10 cellular contexts compared by ENCODE assay signal in the genomic region with DNA sequence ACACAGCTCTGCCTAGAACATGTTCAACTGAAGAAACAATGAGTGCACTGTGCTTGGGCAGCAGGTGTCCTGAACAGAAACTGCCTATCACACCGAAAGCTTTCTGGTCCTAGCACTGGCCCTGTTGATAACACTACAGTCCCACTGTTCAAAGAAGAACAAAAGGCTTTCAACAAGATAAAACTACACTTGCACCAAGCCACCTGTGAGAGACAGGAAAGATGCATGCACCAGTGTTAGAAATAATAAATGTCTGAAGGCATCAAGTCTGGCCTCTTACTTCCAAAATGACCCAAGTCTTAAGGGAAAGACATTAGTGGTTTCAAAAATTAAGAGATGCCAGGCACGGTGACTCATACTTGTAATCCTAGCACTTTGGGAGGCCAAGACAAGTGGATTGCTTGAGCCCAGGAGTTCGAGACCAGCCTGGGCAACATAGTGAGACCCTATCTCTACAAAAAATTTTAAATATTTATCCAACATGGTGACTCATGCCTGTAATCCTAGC.
DNase-seq lines count a peak whose midpoint lies in the region; ATAC-seq, FAIRE-seq and TF ChIP-seq lines count a peak whose summit lies in the region.
"Had no signal": no experiment of that assay in that cellular context is flagged by ENCODE, and none has a peak within 500 bp of the region (broad histone marks: within the 10 kb centered on the region; RNA-seq: fewer than 3 reads in every experiment).

No MANE protein-coding gene starts in this region.

- no peak overlapping the region for H3K4me3 ChIP-seq in gastroesophageal sphincter
- H3K4me3 ChIP-seq in skeletal muscle tissue (ENCODE audit: low read length in 3 of 3) = no peak overlapping the region

- H3K4me1 Mint-ChIP-seq in activated CD4-positive, alpha-beta memory T cell treated with anti-CD3 and anti-CD28 coated beads, Interleukin-2, amount 10 ng/mL, durations not matched to agents 7 days and 5 days = no peaks in the 10 kb centered on the region

- WGBS in gastroesophageal sphincter (ENCODE audit: low coverage in 1 of 2), 2 donors = 54 to 61% methylated on average over 2 to 3 of the region's 3 CpGs

- in situ Hi-C loops in GM13976 (cut with MboI; ENCODE audit: low sequenced_read_pairs, unreplicated experiment) = no loop called here

- H3K36me3 ChIP-seq in gastroesophageal sphincter = no peaks in the 10 kb centered on the region
- H3K36me3 ChIP-seq in skeletal muscle tissue (ENCODE audit: control insufficient read depth in 3 of 3, insufficient read depth in 3 of 3, low read length in 3 of 3) = peaks cover 0 to 1% (median 0%) of the 10 kb centered on the region in 3 donors
- H3K36me3 ChIP-seq: SJSA1 had no signal

- H3K4me1 ChIP-seq in gastroesophageal sphincter = peaks cover 35 to 88% (median 39%) of the 10 kb centered on the region in 3 donors
- H3K4me1 ChIP-seq in skeletal muscle tissue (ENCODE audit: control insufficient read depth in 3 of 3, insufficient read depth in 3 of 3, low read length in 3 of 3) = peaks cover 29 to 45% (median 34%) of the 10 kb centered on the region in 3 donors

- no peak for FAIRE-seq in RCC 7860 (lab: Jason Lieb, UNC)
- FAIRE-seq: G401.6 had no signal

- H3K9me3 Mint-ChIP-seq in activated CD4-positive, alpha-beta memory T cell treated with anti-CD3 and anti-CD28 coated beads, Interleukin-2, amount 10 ng/mL, durations not matched to agents 7 days and 5 days = no peaks in the 10 kb centered on the region

- H3K36me3 Mint-ChIP-seq in activated CD4-positive, alpha-beta memory T cell treated with anti-CD3 and anti-CD28 coated beads, Interleukin-2, amount 10 ng/mL, durations not matched to agents 7 days and 5 days (ENCODE audit: low read depth) = no peaks in the 10 kb centered on the region

- H3K27me3 Mint-ChIP-seq in activated CD4-positive, alpha-beta memory T cell treated with anti-CD3 and anti-CD28 coated beads, Interleukin-2, amount 10 ng/mL, durations not matched to agents 7 days and 5 days = no peaks in the 10 kb centered on the region

- DNase-seq in H4 (ENCODE audit: low spot score) = peak; percentile 53
- peak; percentile 28 for DNase-seq in RCC 7860 (ENCODE audit: low spot score)
- no peak for DNase-seq in activated CD4-positive, alpha-beta memory T cell treated with anti-CD3 and anti-CD28 coated beads, Interleukin-2, amount 10 ng/mL, durations not matched to agents 7 days and 5 days
- DNase-seq in GM13976 (ENCODE audit: low spot score) = no peak
- DNase-seq in activated effector memory CD4-positive, alpha-beta T cell treated with anti-CD3 and anti-CD28 coated beads, Interleukin-2, amount 50 U/mL, for 16 hours = no peak

- H3K27ac Mint-ChIP-seq in activated CD4-positive, alpha-beta memory T cell treated with anti-CD3 and anti-CD28 coated beads, Interleukin-2, amount 10 ng/mL, durations not matched to agents 7 days and 5 days = no peak overlapping the region

- TF ChIP-seq CTCF in gastroesophageal sphincter (IDR thresholded peaks at IDR 0.05) (no peak), GM13976 (IDR thresholded peaks at IDR 0.05; ENCODE audit: borderline replicate concordance, control extremely low read depth, extremely low read depth, insufficient read depth, missing control alignments) (no peak)

- H3K9ac ChIP-seq in skeletal muscle tissue (ENCODE audit: low read depth in 1 of 3, low read length in 3 of 3) = no peak overlapping the region

- POLR2A ChIA-PET in activated CD4-positive, alpha-beta memory T cell treated with anti-CD3 and anti-CD28 coated beads, Interleukin-2, amount 10 ng/mL, durations not matched to agents 7 days and 5 days (lab: Charles Lee) = no interaction called here

- H3K9me3 ChIP-seq in gastroesophageal sphincter (no peaks in the 10 kb centered on the region), skeletal muscle tissue (ENCODE audit: control insufficient read depth in 3 of 3, low read length in 3 of 3) (no peaks in the 10 kb centered on the region)
- H3K9me3 ChIP-seq: SJSA1 had no signal

- CTCF ChIA-PET in activated CD4-positive, alpha-beta memory T cell treated with anti-CD3 and anti-CD28 coated beads, Interleukin-2, amount 10 ng/mL, durations not matched to agents 7 days and 5 days (lab: Charles Lee) = no interaction called here

- H3K4me3 Mint-ChIP-seq in activated CD4-positive, alpha-beta memory T cell treated with anti-CD3 and anti-CD28 coated beads, Interleukin-2, amount 10 ng/mL, durations not matched to agents 7 days and 5 days = no peak overlapping the region

- ATAC-seq in gastroesophageal sphincter = no peak
- no peak for ATAC-seq in GM21786 (IDR thresholded peaks at IDR 0.05; ENCODE audit: unreplicated experiment)

- H3K27ac ChIP-seq in gastroesophageal sphincter (peak overlapping the region in 3 of 4 donors; percentile 85 to 98 (median 89)), skeletal muscle tissue (ENCODE audit: low read depth, low read length) (peak overlapping the region; percentile 5)

- no peak for TF ChIP-seq POLR2A in gastroesophageal sphincter (IDR thresholded peaks at IDR 0.05)

- H3K27me3 ChIP-seq in gastroesophageal sphincter = no peaks in the 10 kb centered on the region
- no peaks in the 10 kb centered on the region for H3K27me3 ChIP-seq in skeletal muscle tissue (ENCODE audit: control insufficient read depth in 3 of 3, insufficient read depth in 3 of 3, low read length in 3 of 3)
- H3K27me3 ChIP-seq: SJSA1 had no signal

- TF ChIP-seq EP300 in gastroesophageal sphincter (IDR thresholded peaks at IDR 0.05) = no peak

Comparison
In these comparisons a context has a peak if more than half of its experiments do, and no peak if none do; other contexts are left out.
1. DNase-seq: peak in H4 (single experiment) and RCC 7860 (single experiment); none in activated CD4-positive, alpha-beta memory T cell treated with anti-CD3 and anti-CD28 coated beads, Interleukin-2, amount 10 ng/mL, durations not matched to agents 7 days and 5 days (single experiment), GM13976 (single experiment) and activated effector memory CD4-positive, alpha-beta T cell treated with anti-CD3 and anti-CD28 coated beads, Interleukin-2, amount 50 U/mL, for 16 hours (single experiment).